In the genomic region with DNA sequence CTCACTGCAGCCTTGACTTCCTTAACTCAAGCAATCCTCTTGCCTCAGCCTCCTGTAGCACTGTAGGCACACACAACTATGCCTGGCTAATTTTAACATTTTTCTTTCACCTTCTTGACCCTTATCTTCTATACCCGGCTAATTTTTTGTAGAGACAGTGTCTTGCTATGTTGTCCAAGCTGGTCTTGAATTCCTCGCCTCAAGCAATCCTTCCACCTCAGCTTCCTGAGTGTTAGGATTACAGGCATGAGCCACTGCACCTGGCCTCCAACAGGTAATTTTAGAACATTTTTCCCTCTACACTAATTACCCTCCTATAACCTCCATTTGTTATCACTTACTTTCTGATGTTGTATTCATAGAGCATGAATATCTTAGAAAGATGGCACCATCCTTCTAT, we compare ENCODE assay signal across 18 cellular contexts.
"Had no signal": no experiment of that assay in that cellular context is flagged by ENCODE, and none has a peak within 500 bp of the region (broad histone marks: within the 10 kb centered on the region; RNA-seq: fewer than 3 reads in every experiment).

No MANE protein-coding gene starts in this region.

- DNase-seq: activated CD4-positive, CD25-positive, alpha-beta regulatory T cell; activated CD8-positive, alpha-beta memory T cell treated with anti-CD3 and anti-CD28 coated beads, Interleukin-2, amount 50 U/mL, for 48 hours; activated naive CD4-positive, alpha-beta T cell treated with Interleukin-2 at 50 U/mL for 16 hours; central memory CD4-positive, alpha-beta T cell; colonic mucosa; dorsolateral prefrontal cortex; hypothalamus; left ventricle myocardium inferior; pancreas; right cardiac atrium; stimulated activated CD4-positive, alpha-beta T cell treated with anti-CD3 and anti-CD28 coated beads, Interleukin-4, amount 100 ng/mL, for 4 hours; stomach; transverse colon; uterus had no signal

- H3K27ac Mint-ChIP-seq: nephron; T-helper 1 cell treated with Interleukin-12 subunit alpha and Interleukin-12 subunit beta and Interleukin-4 antibody, amounts not matched to agents 30 μg/mL and 1 μg/mL, for 36 hours had no signal

- H3K4me1 ChIP-seq: colonic mucosa, esophagus muscularis mucosa, left ventricle myocardium inferior, transverse colon, uterus had no signal

- H3K27ac ChIP-seq: colonic mucosa, esophagus muscularis mucosa, left ventricle myocardium inferior, pancreas, stomach, suprapubic skin, transverse colon, uterus had no signal

- H3K27me3 ChIP-seq: colonic mucosa, dorsolateral prefrontal cortex, esophagus muscularis mucosa, pancreas, stomach, suprapubic skin, transverse colon, uterus had no signal

- H3K4me3 ChIP-seq: colonic mucosa, dorsolateral prefrontal cortex, esophagus muscularis mucosa, left ventricle myocardium inferior, pancreas, stomach, suprapubic skin, transverse colon, uterus had no signal

- H3K4me1 Mint-ChIP-seq: nephron had no signal

- ATAC-seq: pancreas, right cardiac atrium had no signal

- H3K9me3 Mint-ChIP-seq: nephron; T-helper 1 cell treated with Interleukin-12 subunit alpha and Interleukin-12 subunit beta and Interleukin-4 antibody, amounts not matched to agents 30 μg/mL and 1 μg/mL, for 36 hours had no signal

- H3K4me3 Mint-ChIP-seq: nephron; T-helper 1 cell treated with Interleukin-12 subunit alpha and Interleukin-12 subunit beta and Interleukin-4 antibody, amounts not matched to agents 30 μg/mL and 1 μg/mL, for 36 hours had no signal

- H3K9me3 ChIP-seq: colonic mucosa, esophagus muscularis mucosa, left ventricle myocardium inferior, pancreas, stomach, suprapubic skin, transverse colon, uterus had no signal
